ENCODE assay signal across 8 cellular contexts in genomic region chr1:31938184-31938975, GRCh38.
DNase-seq lines count a peak whose midpoint lies in the region; ATAC-seq lines count a peak whose summit lies in the region.

Gene PTP4A2, minus strand, starts transcription at chr1:31938368. Its CDS starts 19,303 bp downstream, at chr1:31919065.

- peak; percentile 99 for DNase-seq in AG20443 (ENCODE audit: low spot score)
- peak; percentile 69 for DNase-seq in NCI-H2227 treated with DMSO at 0.1 percent for 48 hours (lab: John Stamatoyannopoulos, UW)
- peak; percentile 55 for DNase-seq in activated CD4-positive, CD25-positive, alpha-beta regulatory T cell treated with anti-CD3 and anti-CD28 coated beads, Interleukin-2, amount 50 U/mL, for 16 hours (ENCODE audit: low read depth, low spot score)
- DNase-seq in cerebellar cortex (ENCODE audit: low spot score): peak; percentile 93
- DNase-seq in islet precursor cell: peak; percentile 97
- DNase-seq in stimulated activated CD4-positive, alpha-beta T cell treated with anti-CD3 and anti-CD28 coated beads, Interleukin-12 subunit alpha, Interleukin-12 subunit beta, amount 100 ng/mL, for 4 hours: peak; percentile 82

- ATAC-seq in GM18909 (IDR thresholded peaks at IDR 0.05; ENCODE audit: poor library complexity, unreplicated experiment): peak; percentile 82
- ATAC-seq in HG03159 (IDR thresholded peaks at IDR 0.05; ENCODE audit: unreplicated experiment): peak; percentile 65

Comparison
In these comparisons a context has a peak if more than half of its experiments do, and no peak if none do; other contexts are left out.
1. Peak in every context shown above with its lines: DNase-seq and ATAC-seq.